ENCODE assay signal across 8 cellular contexts in genomic region chr2:54589340-54590215, GRCh38.
A peak's percentile ranks its signal among the peaks of the same experiment; 100 is the strongest.
DNase-seq lines count a peak whose midpoint lies in the region; ATAC-seq lines count a peak whose summit lies in the region.

No MANE protein-coding gene starts in this region.

- H3K36me3 ChIP-seq in aorta (ENCODE audit: control insufficient read depth in 1 of 2, insufficient read depth in 2 of 2, low read length in 1 of 2), result no peaks in the 10 kb centered on the region

- no peak overlapping the region for H3K4me3 ChIP-seq in aorta (ENCODE audit: low read length in 2 of 2)

- H3K27ac ChIP-seq in aorta (ENCODE audit: low read depth in 1 of 2, low read length in 2 of 2), result no peak overlapping the region

- no peaks in the 10 kb centered on the region for H3K27me3 ChIP-seq in aorta (ENCODE audit: control insufficient read depth in 1 of 2, insufficient read depth in 2 of 2, low read length in 1 of 2)

- WGBS in aorta, 2 donors, result 42 to 46% methylated on average over 7 of the region's 7 CpGs

- H3K4me1 ChIP-seq in aorta (ENCODE audit: control insufficient read depth in 1 of 2, insufficient read depth in 2 of 2, low read length in 2 of 2), result peaks cover 0 to 2% of the 10 kb centered on the region in 2 donors

- DNase-seq in GF-D8 (lab: John Stamatoyannopoulos, UW) (peak; percentile 89), UCSD-AML1 (lab: John Stamatoyannopoulos, UW; ENCODE audit: unreplicated experiment) (peak; percentile 41), left cardiac atrium (no peak), aorta (no peak), GOT3 (lab: John Stamatoyannopoulos, UW) (no peak), NCI-H345 treated with DMSO at 0.1 percent for 48 hours (lab: John Stamatoyannopoulos, UW; ENCODE audit: unreplicated experiment) (no peak)

- intact Hi-C loops in left cardiac atrium (cut with DNase I), result no loop called here
- intact Hi-C loops in aorta (cut with DNase I), result loop anchor here in 1 of 2 donors (10.0 kb wide), 1 partner anchor 125 kb away; no protein-coding TSS in a partner anchor

- H3K9me3 ChIP-seq in aorta (ENCODE audit: control insufficient read depth, low read length), result no peaks in the 10 kb centered on the region

- ATAC-seq in HG02759 (IDR thresholded peaks at IDR 0.05; ENCODE audit: unreplicated experiment) (peak; percentile 42), left cardiac atrium (peak; percentile 59 to 67), aorta (ENCODE audit: low FRiP score) (peak; percentile 37), HG03025 (IDR thresholded peaks at IDR 0.05; ENCODE audit: low FRiP score, unreplicated experiment) (no peak)

Comparison
In these comparisons a context has a peak if more than half of its experiments do, and no peak if none do; other contexts are left out.
1. DNase-seq: peak in GF-D8 (single experiment) and UCSD-AML1 (single experiment); none in left cardiac atrium (single experiment), aorta (0 of 2), GOT3 (single experiment) and NCI-H345 treated with DMSO at 0.1 percent for 48 hours (single experiment).